9 cellular contexts compared by ENCODE assay signal in the genomic region with DNA sequence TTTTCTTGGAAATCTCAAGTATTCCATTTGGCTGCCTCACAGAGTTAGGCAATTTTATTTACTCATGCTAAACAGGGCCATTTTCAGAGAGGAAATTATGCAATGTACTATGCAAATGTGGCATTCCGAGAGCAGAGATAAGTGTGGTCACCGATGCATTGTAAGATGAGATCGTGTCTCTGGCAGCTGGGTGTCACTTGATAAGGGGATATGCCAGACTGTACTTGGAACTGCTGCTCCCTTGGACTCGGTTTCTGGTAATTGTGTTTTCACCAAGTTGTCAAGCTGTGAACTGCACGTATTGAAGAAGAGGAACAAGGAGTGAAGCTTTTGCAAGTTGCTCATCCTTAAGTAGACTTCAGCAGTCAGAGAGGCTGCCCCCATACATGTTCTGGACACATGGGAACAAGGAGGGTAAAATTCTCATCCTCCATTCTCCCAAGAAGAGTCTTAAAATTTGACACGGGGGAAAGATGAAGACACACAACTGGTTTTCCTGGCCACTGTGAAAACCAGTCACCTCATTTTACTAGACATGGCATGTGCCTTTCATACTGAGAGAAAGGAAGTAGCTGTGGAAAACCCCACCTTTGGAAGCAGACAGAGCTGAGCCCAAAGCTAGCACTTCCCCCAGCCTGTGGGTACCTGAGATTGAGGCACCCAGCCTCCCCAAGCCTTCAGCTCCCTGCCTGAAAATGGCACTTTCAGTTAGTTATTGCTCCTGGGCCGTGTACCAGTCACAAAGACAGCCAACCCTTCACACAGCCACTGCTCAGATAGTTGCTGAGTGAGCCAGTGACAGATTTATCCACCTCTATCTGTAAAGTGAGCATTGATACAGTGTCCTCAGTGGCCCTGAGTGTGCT.
DNase-seq lines count a peak whose midpoint lies in the region; ATAC-seq and TF ChIP-seq lines count a peak whose summit lies in the region.
"Had no signal": no experiment of that assay in that cellular context is flagged by ENCODE, and none has a peak within 500 bp of the region (broad histone marks: within the 10 kb centered on the region; RNA-seq: fewer than 3 reads in every experiment).

No MANE protein-coding gene starts in this region.

- POLR2A ChIA-PET in CD8-positive, alpha-beta T cell (lab: Charles Lee): interaction anchor here (1.1 kb wide), 1 partner anchor 11 kb away, joined by 3 read pairs; no protein-coding TSS in a partner anchor

- H3K27ac ChIP-seq in CD8-positive, alpha-beta T cell (ENCODE audit: low read depth, low read length): no peak overlapping the region
- peak overlapping the region; percentile 2 for H3K27ac ChIP-seq in layer of hippocampus (ENCODE audit: low read depth, low read length)
- H3K27ac ChIP-seq: SJSA1 had no signal

- H3K27ac Mint-ChIP-seq in CD8-positive, alpha-beta T cell: no peak overlapping the region

- peak; percentile 54 for ATAC-seq in CD8-positive, alpha-beta T cell
- ATAC-seq in GM19328 (IDR thresholded peaks at IDR 0.05; ENCODE audit: unreplicated experiment) (peak; percentile 65), HG03439 (IDR thresholded peaks at IDR 0.05; ENCODE audit: unreplicated experiment) (peak; percentile 69)

- no peaks in the 10 kb centered on the region for H3K27me3 Mint-ChIP-seq in CD8-positive, alpha-beta T cell (ENCODE audit: low read depth)

- no peaks in the 10 kb centered on the region for H3K9me3 ChIP-seq in CD8-positive, alpha-beta T cell (ENCODE audit: low read length)
- H3K9me3 ChIP-seq: SJSA1 had no signal

- intact Hi-C loops in CD8-positive, alpha-beta T cell (cut with DNase I, micrococcal nuclease): no loop called here

- no peak overlapping the region for H3K4me3 Mint-ChIP-seq in CD8-positive, alpha-beta T cell

- peaks cover 8% of the 10 kb centered on the region for H3K36me3 Mint-ChIP-seq in CD8-positive, alpha-beta T cell

- H3K4me1 ChIP-seq in CD8-positive, alpha-beta T cell (ENCODE audit: insufficient read depth, low read length): peaks cover 12% of the 10 kb centered on the region

- no peak for TF ChIP-seq CTCF in CD8-positive, alpha-beta T cell (IDR thresholded peaks at IDR 0.05)

- CTCF ChIA-PET in CD8-positive, alpha-beta T cell (lab: Charles Lee): no interaction called here

- H3K4me1 Mint-ChIP-seq in CD8-positive, alpha-beta T cell (ENCODE audit: low read depth): peaks cover 17% of the 10 kb centered on the region

- H3K4me3 ChIP-seq in CD8-positive, alpha-beta T cell (ENCODE audit: low read depth, low read length): no peak overlapping the region
- H3K4me3 ChIP-seq: SJSA1 had no signal

- no peak for DNase-seq in CD8-positive, alpha-beta T cell
- DNase-seq in NOMO-1 treated with DMSO at 0.1 percent for 48 hours (lab: John Stamatoyannopoulos, UW; ENCODE audit: unreplicated experiment) (peak; percentile 89), astrocyte of the hippocampus (ENCODE audit: low read depth, low spot score) (peak; percentile 84), superior temporal gyrus (ENCODE audit: extremely low spot score) (peak; percentile 75), GOT3 (lab: John Stamatoyannopoulos, UW) (no peak)

- no peaks in the 10 kb centered on the region for H3K36me3 ChIP-seq in CD8-positive, alpha-beta T cell (ENCODE audit: insufficient read depth, low read length)
- H3K36me3 ChIP-seq: SJSA1 had no signal

- H3K27me3 ChIP-seq in CD8-positive, alpha-beta T cell (ENCODE audit: insufficient read depth, low read length): no peaks in the 10 kb centered on the region
- no peaks in the 10 kb centered on the region for H3K27me3 ChIP-seq in layer of hippocampus (ENCODE audit: control insufficient read depth, insufficient read depth, low read length)
- H3K27me3 ChIP-seq: SJSA1 had no signal

- no peaks in the 10 kb centered on the region for H3K9me3 Mint-ChIP-seq in CD8-positive, alpha-beta T cell

Comparison
In these comparisons a context has a peak if more than half of its experiments do, and no peak if none do; other contexts are left out.
1. DNase-seq: peak in NOMO-1 treated with DMSO at 0.1 percent for 48 hours (single experiment), astrocyte of the hippocampus (single experiment) and superior temporal gyrus (single experiment); none in CD8-positive, alpha-beta T cell (0 of 7) and GOT3 (single experiment).
2. Peak in every context shown above with its lines, with median percentiles within 50 percentile points of each other: ATAC-seq.